Comparison of ENCODE assay signal across 12 cellular contexts in the genomic region with DNA sequence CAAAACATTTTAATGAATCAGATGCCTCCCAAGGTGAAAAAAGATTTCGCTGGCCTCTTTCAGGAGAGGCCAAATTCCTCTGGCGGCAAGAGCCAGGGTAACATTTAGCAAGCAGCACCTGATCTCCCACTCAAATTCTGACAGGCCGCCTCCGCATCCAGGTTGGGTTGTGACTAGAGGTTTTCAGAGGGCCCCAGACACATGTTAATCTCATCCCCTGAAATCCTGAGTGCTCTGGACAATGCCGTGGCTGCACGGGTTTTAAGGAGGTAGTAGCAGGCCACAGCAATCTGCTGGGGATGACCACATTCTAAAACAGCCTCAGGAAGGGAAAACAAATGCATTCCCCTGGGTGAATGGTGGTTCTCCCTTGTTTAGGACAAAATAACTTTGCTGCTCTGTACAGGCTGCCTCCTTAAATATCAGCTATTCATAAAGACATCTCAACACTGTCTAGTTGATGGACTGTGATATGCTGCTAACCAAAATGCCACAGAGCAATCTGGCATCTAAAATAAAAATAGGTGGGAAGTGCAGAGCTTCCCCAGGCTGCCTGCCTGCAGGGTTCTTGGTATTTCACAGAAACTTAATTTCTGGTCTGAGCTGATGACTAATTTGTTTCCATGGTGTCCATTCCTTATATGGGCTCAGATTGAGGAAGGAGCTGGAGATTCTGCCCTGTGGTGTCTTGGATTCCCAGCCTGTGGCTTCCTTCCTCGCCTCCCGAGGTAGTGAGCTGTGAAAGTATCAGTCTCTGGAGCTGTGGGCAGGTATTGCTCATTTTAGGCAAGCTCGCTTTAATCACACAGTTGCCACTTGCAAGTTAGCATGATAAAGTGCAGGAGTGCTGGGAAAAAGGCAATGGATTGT.
DNase-seq lines count a peak whose midpoint lies in the region; ATAC-seq and TF ChIP-seq lines count a peak whose summit lies in the region.
"Had no signal": no experiment of that assay in that cellular context is flagged by ENCODE, and none has a peak within 500 bp of the region (broad histone marks: within the 10 kb centered on the region; RNA-seq: fewer than 3 reads in every experiment).

No MANE protein-coding gene starts in this region.

- BruUV-seq in IMR-90 (replicated peaks; lab: Mats Ljungman, UMichigan), result no TSS peak

- intact Hi-C loops in IMR-90 (cut with micrococcal nuclease) (loop anchor here (5.0 kb wide), 2 partner anchors 43 to 278 kb away; no protein-coding TSS in a partner anchor), thyroid gland (cut with DNase I) (no loop called here), lower leg skin (cut with DNase I; ENCODE audit: low total_unique reads) (no loop called here)

- DNase-seq in ACHN (peak; percentile 80), IMR-90 (peak; percentile 86), astrocyte of the cerebellum (ENCODE audit: low read depth) (peak; percentile 90), left kidney (ENCODE audit: low read depth, low spot score) (peak; percentile 52), thyroid gland (no peak), lower leg skin (ENCODE audit: low spot score in 2 of 2) (no peak)
- DNase-seq: CD8-positive, alpha-beta T cell; heart right ventricle; NCI-H2081; stimulated activated CD4-positive, alpha-beta T cell treated with anti-CD3 and anti-CD28 coated beads, Interleukin-2, amount 100 ng/mL, for 48 hours had no signal

- no peaks in the 10 kb centered on the region for H3K9me3 ChIP-seq in IMR-90 (ENCODE audit: control insufficient read depth, insufficient read depth, low read length)
- no peaks in the 10 kb centered on the region for H3K9me3 ChIP-seq in thyroid gland

- TF ChIP-seq RAD21 in IMR-90 (IDR thresholded peaks at IDR 0.05; ENCODE audit: low read length), result no peak

- no peak overlapping the region for H3K4me3 ChIP-seq in IMR-90 (ENCODE audit: insufficient read depth, low read depth, low read length)
- no peak overlapping the region for H3K4me3 ChIP-seq in astrocyte of the cerebellum (ENCODE audit: low read depth, low read length)
- no peak overlapping the region for H3K4me3 ChIP-seq in thyroid gland (replicated peaks in 1 of 3)
- H3K4me3 ChIP-seq in lower leg skin (ENCODE audit: low read depth, poor library complexity, severe bottlenecking), result no peak overlapping the region
- H3K4me3 ChIP-seq: heart right ventricle had no signal

- peak overlapping the region; percentile 75 to 87 for H4K8ac ChIP-seq in IMR-90 (ENCODE audit: low read depth in 2 of 2, low read length in 2 of 2)

- H3K27me3 ChIP-seq in IMR-90 (ENCODE audit: control insufficient read depth, insufficient read depth, low read length) (no peaks in the 10 kb centered on the region), thyroid gland (no peaks in the 10 kb centered on the region)
- H3K27me3 ChIP-seq: heart right ventricle had no signal

- no peaks in the 10 kb centered on the region for H4K20me1 ChIP-seq in IMR-90 (ENCODE audit: insufficient read depth, low read length)

- TF ChIP-seq POLR2A in IMR-90 (IDR thresholded peaks at IDR 0.05; ENCODE audit: low read depth, low read length), result no peak; the same call in 1 of the 2 replicates
- TF ChIP-seq POLR2A in thyroid gland (IDR thresholded peaks at IDR 0.05), result no peak
- TF ChIP-seq POLR2A in lower leg skin (IDR thresholded peaks at IDR 0.05), result no peak

- peak overlapping the region; percentile 67 for H3K9ac ChIP-seq in IMR-90 (ENCODE audit: low read depth, low read length)

- peak overlapping the region; percentile 82 for H2BK20ac ChIP-seq in IMR-90 (ENCODE audit: low read depth, low read length)

- peak; percentile 80 for ATAC-seq in IMR-90 (ENCODE audit: low read depth)
- ATAC-seq in GM18498 (IDR thresholded peaks at IDR 0.05; ENCODE audit: unreplicated experiment), result no peak
- ATAC-seq in GM21360 (IDR thresholded peaks at IDR 0.05; ENCODE audit: unreplicated experiment), result no peak
- ATAC-seq: CD8-positive, alpha-beta T cell had no signal

- TF ChIP-seq CTCF in IMR-90 (conservative IDR thresholded peaks at IDR 0.05; ENCODE audit: low read depth, low read length) (no peak), astrocyte of the cerebellum (IDR thresholded peaks at IDR 0.05; ENCODE audit: low read depth, low read length, missing control alignments) (peak; percentile 8), thyroid gland (IDR thresholded peaks at IDR 0.05) (no peak), lower leg skin (IDR thresholded peaks at IDR 0.05) (no peak)

- peaks cover 14% of the 10 kb centered on the region for H3K9me1 ChIP-seq in IMR-90 (ENCODE audit: insufficient read depth, low read length)

- H2BK15ac ChIP-seq in IMR-90 (ENCODE audit: low read depth, low read length), result peak overlapping the region; percentile 88

- peak overlapping the region; percentile 41; the same call in 1 of the 2 replicates for H2AK5ac ChIP-seq in IMR-90 (ENCODE audit: low read depth, low read length)

- H3K27ac ChIP-seq in IMR-90 (ENCODE audit: insufficient read depth, low read length), result peak overlapping the region; percentile 91
- no peak overlapping the region for H3K27ac ChIP-seq in thyroid gland

- H3K56ac ChIP-seq in IMR-90 (ENCODE audit: extremely low read depth, insufficient read depth, low read length), result peak overlapping the region; percentile 51

- peak overlapping the region; percentile 83 for H3K4ac ChIP-seq in IMR-90 (ENCODE audit: low read depth, low read length)

- H4K5ac ChIP-seq in IMR-90 (ENCODE audit: low read depth, low read length), result peak overlapping the region; percentile 76

- H3K36me3 ChIP-seq in IMR-90 (ENCODE audit: control insufficient read depth, insufficient read depth, low read length), result peaks cover 1% of the 10 kb centered on the region; the same call in 1 of the 2 replicates
- H3K36me3 ChIP-seq in thyroid gland, result peaks cover 0 to 3% of the 10 kb centered on the region in 2 donors

- POLR2A ChIA-PET in IMR-90 (lab: Charles Lee; ENCODE audit: unreplicated experiment), result no interaction called here

- dilution Hi-C loops in IMR-90 (cut with HindIII; ENCODE audit: low sequenced_read_pairs, unreplicated experiment), result no loop called here

- H3K4me2 ChIP-seq in IMR-90 (ENCODE audit: low read depth, low read length), result peak overlapping the region; percentile 66

- CTCF ChIA-PET in IMR-90 (lab: Yijun Ruan, JAX), result interaction anchor here (0.6 to 1.6 kb wide), 2 partner anchors 581 to 587 kb away, joined by 5 to 6 read pairs; no protein-coding TSS in a partner anchor

- H3K14ac ChIP-seq in IMR-90 (replicated peaks; ENCODE audit: low read depth, low read length), result peak overlapping the region; percentile 83

- peak overlapping the region; percentile 95 for H4K91ac ChIP-seq in IMR-90 (ENCODE audit: insufficient read depth, low read depth, low read length)

- H3K18ac ChIP-seq in IMR-90 (ENCODE audit: low read depth, low read length), result peak overlapping the region; percentile 63

- peaks cover 0 to 5% of the 10 kb centered on the region in 2 experiments; a peak in 1 of 4 replicates for H3K79me1 ChIP-seq in IMR-90 (ENCODE audit: low read depth in 1 of 2, low read length in 2 of 2)

- in situ Hi-C loops in ACHN (cut with HindIII; ENCODE audit: low pct_ligation_motif_present, low pct_unique_long_range_greater_than_20kb, low sequenced_read_pairs), result loop anchor here (25.0 kb wide), 1 partner anchor 582 kb away; no protein-coding TSS in a partner anchor
- in situ Hi-C loops in IMR-90 (cut with MboI; ENCODE audit: low sequenced_read_pairs), result no loop called here
- in situ Hi-C loops in astrocyte of the cerebellum (cut with HindIII; ENCODE audit: low sequenced_read_pairs), result loop anchor here (25.0 kb wide), 2 partner anchors 307 to 582 kb away; partner anchors contain the start of gene MAB21L2

- H3K4me1 ChIP-seq in IMR-90 (ENCODE audit: control insufficient read depth, insufficient read depth, low read length) (peaks cover 19% of the 10 kb centered on the region), thyroid gland (no peaks in the 10 kb centered on the region)

- WGBS in IMR-90 (ENCODE audit: extremely low coverage in 2 of 2, insufficient read length in 1 of 2), 2 experiments, result 8% methylated on average over 2 of the region's 9 CpGs; no CpG with 5 or more reads in 1 of the 2 experiments
- 78 to 92% methylated on average over 9 of the region's 9 CpGs for WGBS in thyroid gland, 2 donors
- 67 to 70% methylated on average over 9 of the region's 9 CpGs for WGBS in lower leg skin, 2 donors

- peak overlapping the region; percentile 95 for H2BK120ac ChIP-seq in IMR-90 (ENCODE audit: low read depth, low read length)

- peak overlapping the region; percentile 87 for H3K23ac ChIP-seq in IMR-90 (ENCODE audit: low read depth, low read length)

- H2AFZ ChIP-seq in IMR-90 (replicated peaks; ENCODE audit: low read length, poor library complexity), result peak overlapping the region; percentile 78

- peak overlapping the region; percentile 80 for H2BK5ac ChIP-seq in IMR-90 (ENCODE audit: low read depth, low read length, poor library complexity, severe bottlenecking)

- peak overlapping the region; percentile 6 for H2AK9ac ChIP-seq in IMR-90 (replicated peaks; ENCODE audit: low read depth, low read length, poor library complexity)

TF ChIP-seq in IMR-90, 13 proteins besides CTCF, POLR2A, EP300 and RAD21:
- TF ChIP-seq FOS (IDR thresholded peaks at IDR 0.05; ENCODE audit: low read depth, low read length) (0 out of 2 replicates have a peak, but pooled peaks have one; percentile 10), BHLHE40 (IDR thresholded peaks at IDR 0.05; ENCODE audit: low read depth, low read length) (no peak; the same call in 1 of the 2 replicates), RFX5 (IDR thresholded peaks at IDR 0.05; ENCODE audit: low read depth, low read length) (peak; percentile 75)

Comparison
In these comparisons a context has a peak if more than half of its experiments do, and no peak if none do; other contexts are left out.
1. DNase-seq: peak in ACHN (single experiment), IMR-90 (single experiment), astrocyte of the cerebellum (single experiment) and left kidney (single experiment); none in thyroid gland (0 of 2) and lower leg skin (0 of 2).